Comparison of ENCODE assay signal across 1 cellular context in the genomic region with DNA sequence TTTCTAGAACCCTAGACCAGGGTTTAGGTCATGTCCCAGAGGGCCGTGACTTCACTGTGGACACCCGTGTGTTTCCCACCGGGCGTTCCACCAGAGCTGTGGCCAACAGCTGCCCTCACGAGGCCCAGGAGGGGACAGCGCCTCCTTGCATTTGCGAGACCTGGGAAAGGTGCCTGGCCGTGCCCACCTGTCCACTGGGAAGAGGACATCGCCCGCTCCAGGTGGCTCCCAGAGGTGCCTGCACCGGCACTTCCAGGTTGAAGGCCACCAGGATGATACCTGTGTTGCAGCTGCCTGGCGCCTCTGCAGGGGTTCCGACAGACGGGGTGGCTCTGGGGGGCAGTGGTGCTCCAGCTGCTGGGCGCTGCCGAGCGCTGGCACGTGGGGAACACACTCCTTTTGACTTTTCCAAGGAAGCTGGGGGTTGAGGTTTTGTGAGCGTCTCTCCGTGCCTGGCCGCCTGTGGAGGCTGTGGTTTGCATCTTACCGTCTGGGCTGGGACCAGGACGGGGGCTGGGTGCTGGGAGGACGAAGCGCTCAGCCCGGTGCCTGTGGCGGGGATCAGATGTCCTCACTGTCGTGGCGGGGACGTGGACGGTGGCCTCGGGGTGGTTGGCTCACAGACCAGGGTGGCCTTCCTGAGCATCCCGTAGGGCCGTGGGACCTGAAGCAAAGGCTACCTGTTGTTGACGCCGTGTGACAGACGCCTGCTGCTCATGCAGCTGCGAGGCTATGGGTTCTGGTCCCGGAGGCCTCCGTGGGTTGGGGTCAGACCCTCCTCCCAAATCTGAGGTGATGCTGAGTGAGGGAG.
TF ChIP-seq lines count a peak whose summit lies in the region.

No MANE protein-coding gene starts in this region.

TF ChIP-seq in WTC11, 78 proteins besides CTCF, POLR2A, EP300 and RAD21 (continued from another document):
- TF ChIP-seq, protein P1, sequence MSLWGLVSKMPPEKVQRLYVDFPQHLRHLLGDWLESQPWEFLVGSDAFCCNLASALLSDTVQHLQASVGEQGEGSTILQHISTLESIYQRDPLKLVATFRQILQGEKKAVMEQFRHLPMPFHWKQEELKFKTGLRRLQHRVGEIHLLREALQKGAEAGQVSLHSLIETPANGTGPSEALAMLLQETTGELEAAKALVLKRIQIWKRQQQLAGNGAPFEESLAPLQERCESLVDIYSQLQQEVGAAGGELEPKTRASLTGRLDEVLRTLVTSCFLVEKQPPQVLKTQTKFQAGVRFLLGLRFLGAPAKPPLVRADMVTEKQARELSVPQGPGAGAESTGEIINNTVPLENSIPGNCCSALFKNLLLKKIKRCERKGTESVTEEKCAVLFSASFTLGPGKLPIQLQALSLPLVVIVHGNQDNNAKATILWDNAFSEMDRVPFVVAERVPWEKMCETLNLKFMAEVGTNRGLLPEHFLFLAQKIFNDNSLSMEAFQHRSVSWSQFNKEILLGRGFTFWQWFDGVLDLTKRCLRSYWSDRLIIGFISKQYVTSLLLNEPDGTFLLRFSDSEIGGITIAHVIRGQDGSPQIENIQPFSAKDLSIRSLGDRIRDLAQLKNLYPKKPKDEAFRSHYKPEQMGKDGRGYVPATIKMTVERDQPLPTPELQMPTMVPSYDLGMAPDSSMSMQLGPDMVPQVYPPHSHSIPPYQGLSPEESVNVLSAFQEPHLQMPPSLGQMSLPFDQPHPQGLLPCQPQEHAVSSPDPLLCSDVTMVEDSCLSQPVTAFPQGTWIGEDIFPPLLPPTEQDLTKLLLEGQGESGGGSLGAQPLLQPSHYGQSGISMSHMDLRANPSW (CRISPR knock-in tag; conservative IDR thresholded peaks at IDR 0.05; ENCODE audit: low read depth) = no peak
- TF ChIP-seq NFATC4 (CRISPR knock-in tag; IDR thresholded peaks at IDR 0.05) (no peak), ZNF138 (CRISPR knock-in tag; conservative IDR thresholded peaks at IDR 0.05) (no peak), SOX15 (CRISPR knock-in tag; IDR thresholded peaks at IDR 0.05) (no peak), FOXP1 (CRISPR knock-in tag; IDR thresholded peaks at IDR 0.05; ENCODE audit: borderline replicate concordance) (no peak), ZNF121 (CRISPR knock-in tag; IDR thresholded peaks at IDR 0.05) (no peak)
- TF ChIP-seq, protein P2, sequence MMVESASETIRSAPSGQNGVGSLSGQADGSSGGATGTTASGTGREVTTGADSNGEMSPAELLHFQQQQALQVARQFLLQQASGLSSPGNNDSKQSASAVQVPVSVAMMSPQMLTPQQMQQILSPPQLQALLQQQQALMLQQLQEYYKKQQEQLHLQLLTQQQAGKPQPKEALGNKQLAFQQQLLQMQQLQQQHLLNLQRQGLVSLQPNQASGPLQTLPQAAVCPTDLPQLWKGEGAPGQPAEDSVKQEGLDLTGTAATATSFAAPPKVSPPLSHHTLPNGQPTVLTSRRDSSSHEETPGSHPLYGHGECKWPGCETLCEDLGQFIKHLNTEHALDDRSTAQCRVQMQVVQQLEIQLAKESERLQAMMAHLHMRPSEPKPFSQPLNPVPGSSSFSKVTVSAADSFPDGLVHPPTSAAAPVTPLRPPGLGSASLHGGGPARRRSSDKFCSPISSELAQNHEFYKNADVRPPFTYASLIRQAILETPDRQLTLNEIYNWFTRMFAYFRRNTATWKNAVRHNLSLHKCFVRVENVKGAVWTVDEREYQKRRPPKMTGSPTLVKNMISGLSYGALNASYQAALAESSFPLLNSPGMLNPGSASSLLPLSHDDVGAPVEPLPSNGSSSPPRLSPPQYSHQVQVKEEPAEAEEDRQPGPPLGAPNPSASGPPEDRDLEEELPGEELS (CRISPR knock-in tag; IDR thresholded peaks at IDR 0.05) = no peak
- TF ChIP-seq, protein P3, sequence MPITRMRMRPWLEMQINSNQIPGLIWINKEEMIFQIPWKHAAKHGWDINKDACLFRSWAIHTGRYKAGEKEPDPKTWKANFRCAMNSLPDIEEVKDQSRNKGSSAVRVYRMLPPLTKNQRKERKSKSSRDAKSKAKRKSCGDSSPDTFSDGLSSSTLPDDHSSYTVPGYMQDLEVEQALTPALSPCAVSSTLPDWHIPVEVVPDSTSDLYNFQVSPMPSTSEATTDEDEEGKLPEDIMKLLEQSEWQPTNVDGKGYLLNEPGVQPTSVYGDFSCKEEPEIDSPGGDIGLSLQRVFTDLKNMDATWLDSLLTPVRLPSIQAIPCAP (CRISPR knock-in tag; IDR thresholded peaks at IDR 0.05) = no peak
